In genomic region chr1:210899676-210900075, GRCh38 we compare ENCODE assay signal across 2 cellular contexts.
TF ChIP-seq lines count a peak whose summit lies in the region.

No MANE protein-coding gene starts in this region.

TF ChIP-seq in liver, 16 proteins besides CTCF, POLR2A, EP300 and RAD21 (continued from another document):
- TF ChIP-seq REST (IDR thresholded peaks at IDR 0.05): peak; percentile 43
- no peak for TF ChIP-seq MAX (IDR thresholded peaks at IDR 0.05)
- TF ChIP-seq FOXA1 (IDR thresholded peaks at IDR 0.05): peak; percentile 90
- TF ChIP-seq HNF4G (IDR thresholded peaks at IDR 0.05): no peak
- TF ChIP-seq ZBTB33 (IDR thresholded peaks at IDR 0.05): no peak

TF ChIP-seq in HepG2, 621 proteins besides CTCF, POLR2A, EP300 and RAD21 (continued from another document):
- no peak for TF ChIP-seq SIX1 (CRISPR knock-in tag; IDR thresholded peaks at IDR 0.05; ENCODE audit: borderline replicate concordance)
- TF ChIP-seq REXO4 (CRISPR knock-in tag; IDR thresholded peaks at IDR 0.05; ENCODE audit: borderline replicate concordance): no peak
